1 cellular context compared by ENCODE assay signal in genomic region chr14:23186913-23187654, GRCh38.
TF ChIP-seq lines count a peak whose summit lies in the region.

No MANE protein-coding gene starts in this region.

TF ChIP-seq in K562, 482 proteins besides CTCF, POLR2A, EP300 and RAD21 (continued from another document and continues in another):
- TF ChIP-seq REST (CRISPR knock-in tag; IDR thresholded peaks at IDR 0.05; ENCODE audit: low read depth): no peak
- TF ChIP-seq ZBTB1 (CRISPR knock-in tag; IDR thresholded peaks at IDR 0.05; ENCODE audit: borderline replicate concordance, low read depth): no peak
- no peak for TF ChIP-seq USF2 (CRISPR knock-in tag; IDR thresholded peaks at IDR 0.05)
- TF ChIP-seq RBM17 (IDR thresholded peaks at IDR 0.05; ENCODE audit: borderline replicate concordance, low read depth, low read length): no peak
- 0 out of 2 replicates have a peak, but pooled peaks have one; percentile 5 for TF ChIP-seq ZNF384 (IDR thresholded peaks at IDR 0.05; ENCODE audit: low read depth, low read length)
- 0 out of 2 replicates have a peak, but pooled peaks have one; percentile 2 for TF ChIP-seq CBFA2T2 (conservative IDR thresholded peaks at IDR 0.05)
- TF ChIP-seq KLF13 (tag; IDR thresholded peaks at IDR 0.05; ENCODE audit: borderline replicate concordance, low read depth): no peak
- no peak for TF ChIP-seq CREB3L1 (IDR thresholded peaks at IDR 0.05; ENCODE audit: borderline replicate concordance, low read depth)
- TF ChIP-seq NRF1 (conservative IDR thresholded peaks at IDR 0.05 in 1 of 2, IDR thresholded peaks at IDR 0.05 in 1 of 2): 0 out of 4 replicates have a peak, but pooled peaks have one; percentile 19 to 22
- TF ChIP-seq MAX (CRISPR knock-in tag; IDR thresholded peaks at IDR 0.05): no peak
- TF ChIP-seq HBP1 (CRISPR knock-in tag; IDR thresholded peaks at IDR 0.05): no peak
- TF ChIP-seq GTF2F1 (IDR thresholded peaks at IDR 0.05; ENCODE audit: low read depth, low read length): no peak
- no peak for TF ChIP-seq PYGO2 (tag; IDR thresholded peaks at IDR 0.05)
- no peak for TF ChIP-seq ZBTB33 (CRISPR knock-in tag; IDR thresholded peaks at IDR 0.05)
- no peak for TF ChIP-seq ZNF12 (CRISPR knock-in tag; IDR thresholded peaks at IDR 0.05)
- no peak for TF ChIP-seq FOSL1 (tag; conservative IDR thresholded peaks at IDR 0.05)
- TF ChIP-seq ZNF232 (CRISPR knock-in tag; IDR thresholded peaks at IDR 0.05): no peak
- TF ChIP-seq ZNF740 (CRISPR knock-in tag; IDR thresholded peaks at IDR 0.05): peak; percentile 70; the same call in 1 of the 2 replicates
- 0 out of 4 replicates have a peak, but pooled peaks of 1 of the 2 experiments have one; percentile 29 for TF ChIP-seq ZNF740 (tag; IDR thresholded peaks at IDR 0.05)
- no peak for TF ChIP-seq ZBTB26 (CRISPR knock-in tag; IDR thresholded peaks at IDR 0.05)
- peak; percentile 95 for TF ChIP-seq CC2D1A (IDR thresholded peaks at IDR 0.05)
- TF ChIP-seq CBFA2T3 (IDR thresholded peaks at IDR 0.05): no peak; the same call in 1 of the 2 replicates
- TF ChIP-seq PTBP1 (IDR thresholded peaks at IDR 0.05; ENCODE audit: low read depth, low read length): no peak
- no peak for TF ChIP-seq KDM4B (IDR thresholded peaks at IDR 0.05; ENCODE audit: borderline replicate concordance in 2 of 2, low read depth in 1 of 2)
- no peak for TF ChIP-seq PKNOX1 (IDR thresholded peaks at IDR 0.05)
- no peak for TF ChIP-seq PHTF2 (CRISPR knock-in tag; IDR thresholded peaks at IDR 0.05)
- TF ChIP-seq ZFX (CRISPR knock-in tag; IDR thresholded peaks at IDR 0.05): no peak
- no peak for TF ChIP-seq CTBP1 (IDR thresholded peaks at IDR 0.05; ENCODE audit: borderline replicate concordance)
- no peak for TF ChIP-seq RBM22 (IDR thresholded peaks at IDR 0.05; ENCODE audit: low read depth, low read length, poor library complexity, severe bottlenecking)
- TF ChIP-seq ZSCAN29 (IDR thresholded peaks at IDR 0.05): no peak
- TF ChIP-seq MIER1 (IDR thresholded peaks at IDR 0.05; ENCODE audit: low read depth): no peak
- TF ChIP-seq FOXM1 (IDR thresholded peaks at IDR 0.05; ENCODE audit: low read depth): peak; percentile 28; the same call in 1 of the 2 replicates
- TF ChIP-seq FOXM1 (CRISPR knock-in tag; IDR thresholded peaks at IDR 0.05; ENCODE audit: low read depth): no peak
- TF ChIP-seq BCOR (IDR thresholded peaks at IDR 0.05): 0 out of 2 replicates have a peak, but pooled peaks have one; percentile 7
- no peak for TF ChIP-seq BDP1 (IDR thresholded peaks at IDR 0.05; ENCODE audit: insufficient read depth, insufficient read length)
- no peak for TF ChIP-seq KLF1 (tag; IDR thresholded peaks at IDR 0.05)
- TF ChIP-seq ZNF699 (CRISPR knock-in tag; IDR thresholded peaks at IDR 0.05; ENCODE audit: insufficient replicate concordance): no peak
- TF ChIP-seq MYC (IDR thresholded peaks at IDR 0.05; ENCODE audit: low read depth, low read length): peak; percentile 18; the same call in 1 of the 2 replicates
- TF ChIP-seq MYC (CRISPR knock-in tag; IDR thresholded peaks at IDR 0.05; ENCODE audit: borderline replicate concordance, low read depth): no peak
- TF ChIP-seq FOXJ3 (CRISPR knock-in tag; IDR thresholded peaks at IDR 0.05): no peak
- no peak for TF ChIP-seq E2F1 (CRISPR knock-in tag; IDR thresholded peaks at IDR 0.05)
- TF ChIP-seq ETS2 (tag; IDR thresholded peaks at IDR 0.05; ENCODE audit: borderline replicate concordance, poor library complexity, severe bottlenecking): no peak
